In the genomic region with DNA sequence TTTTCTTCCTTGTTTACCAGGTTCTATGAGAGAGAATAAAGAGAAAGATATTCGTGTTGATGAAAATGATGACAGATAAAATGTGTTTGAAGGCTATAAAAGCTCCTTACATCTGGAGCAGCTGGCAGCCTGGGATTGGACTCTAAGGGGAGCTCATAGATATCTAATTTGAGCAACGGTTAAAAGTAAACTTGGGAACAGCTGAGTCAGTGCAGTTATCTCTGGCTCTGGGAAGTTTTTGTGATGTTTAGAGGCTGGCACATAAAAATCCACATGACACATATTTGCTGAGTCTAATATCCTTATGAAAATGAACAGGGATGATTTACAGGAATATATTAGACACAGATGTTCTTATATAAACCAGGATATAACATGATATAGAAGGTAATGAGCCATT, we compare ENCODE assay signal across 31 cellular contexts.
DNase-seq lines count a peak whose midpoint lies in the region; ATAC-seq and TF ChIP-seq lines count a peak whose summit lies in the region.
"Had no signal": no experiment of that assay in that cellular context is flagged by ENCODE, and none has a peak within 500 bp of the region (broad histone marks: within the 10 kb centered on the region; RNA-seq: fewer than 3 reads in every experiment).

No MANE protein-coding gene starts in this region.

- H3K27me3 Mint-ChIP-seq in immature natural killer cell (ENCODE audit: low read depth in 3 of 3) = peaks cover 0 to 6% (median 3%) of the 10 kb centered on the region in 3 donors
- H3K27me3 Mint-ChIP-seq: activated CD8-positive, alpha-beta T cell treated with anti-CD3 and anti-CD28 coated beads for 36 hours; CD4-positive, alpha-beta memory T cell; IgD-negative memory B cell; progenitor cell of endocrine pancreas had no signal

- H3K27ac ChIP-seq in smooth muscle cell (ENCODE audit: low read depth) = peak overlapping the region; percentile 63
- no peak overlapping the region for H3K27ac ChIP-seq in psoas muscle
- H3K27ac ChIP-seq: adrenal gland, dorsolateral prefrontal cortex, foreskin keratinocyte, HL-60, upper lobe of left lung had no signal

- in situ Hi-C loops in astrocyte of the spinal cord (cut with HindIII; ENCODE audit: low sequenced_read_pairs) = no loop called here

- H3K4me1 Mint-ChIP-seq in immature natural killer cell = no peaks in the 10 kb centered on the region
- H3K4me1 Mint-ChIP-seq: CD4-positive, alpha-beta memory T cell; IgD-negative memory B cell; neural crest cell had no signal

- intact Hi-C loops in psoas muscle (cut with DNase I) = no loop called here

- H3K36me3 Mint-ChIP-seq in immature natural killer cell = peaks cover 0 to 5% (median 4%) of the 10 kb centered on the region in 3 donors
- H3K36me3 Mint-ChIP-seq: CD4-positive, alpha-beta memory T cell had no signal

- WGBS in smooth muscle cell (ENCODE audit: low lambda C conversion rate) = 10% methylated on average over 2 of the region's 2 CpGs
- 11 to 22% (median 16%) methylated on average over 2 of the region's 2 CpGs for WGBS in psoas muscle, 3 donors

- H3K27ac Mint-ChIP-seq in immature natural killer cell = no peak overlapping the region
- H3K27ac Mint-ChIP-seq: activated CD8-positive, alpha-beta T cell treated with anti-CD3 and anti-CD28 coated beads for 36 hours; CD4-positive, alpha-beta memory T cell; IgD-negative memory B cell; progenitor cell of endocrine pancreas had no signal

- DNase-seq in HCEC 1CT (peak; percentile 26), astrocyte of the spinal cord (ENCODE audit: low read depth, low spot score) (peak; percentile 19), fibroblast of the aortic adventitia (ENCODE audit: low read depth) (peak; percentile 72), smooth muscle cell (lab: John Stamatoyannopoulos, UW; ENCODE audit: unreplicated experiment) (no peak), midbrain (lab: John Stamatoyannopoulos, UW) (no peak), psoas muscle (no peak), immature natural killer cell (no peak)
- DNase-seq: activated CD4-positive, CD25-positive, alpha-beta regulatory T cell treated with anti-CD3 and anti-CD28 coated beads, Interleukin-2, amount 50 U/mL, for 72 hours; activated CD8-positive, alpha-beta T cell treated with anti-CD3 and anti-CD28 coated beads for 36 hours; activated gamma-delta T cell treated with Interleukin-2 at 50 U/mL for 16 hours; adrenal gland; AML-193; CD4-positive, alpha-beta memory T cell; central memory CD4-positive, alpha-beta T cell; DMS53; dorsolateral prefrontal cortex; foreskin keratinocyte; H7; hippocampal formation; mucosa of descending colon; NCI-H1105 treated with DMSO at 0.1 percent for 48 hours; NCI-H2029; RPMI8226; T-helper 1 cell; upper lobe of left lung had no signal

- no peaks in the 10 kb centered on the region for H3K36me3 ChIP-seq in smooth muscle cell (ENCODE audit: low read depth)
- no peaks in the 10 kb centered on the region for H3K36me3 ChIP-seq in psoas muscle (ENCODE audit: insufficient read depth in 1 of 2, low read depth in 1 of 2)
- H3K36me3 ChIP-seq: adrenal gland, upper lobe of left lung had no signal

- H3K4me3 Mint-ChIP-seq in immature natural killer cell = no peak overlapping the region
- H3K4me3 Mint-ChIP-seq: activated CD8-positive, alpha-beta T cell treated with anti-CD3 and anti-CD28 coated beads for 36 hours; CD4-positive, alpha-beta memory T cell; IgD-negative memory B cell; neural crest cell had no signal

- no peak overlapping the region for H3K4me3 ChIP-seq in astrocyte of the spinal cord (ENCODE audit: low read depth, low read length)
- no peak overlapping the region for H3K4me3 ChIP-seq in fibroblast of the aortic adventitia (ENCODE audit: low read depth, low read length)
- no peak overlapping the region for H3K4me3 ChIP-seq in smooth muscle cell
- no peak overlapping the region for H3K4me3 ChIP-seq in psoas muscle
- H3K4me3 ChIP-seq: adrenal gland, dorsolateral prefrontal cortex, GM12878, mucosa of descending colon, upper lobe of left lung had no signal

- H3F3A ChIP-seq in smooth muscle cell (ENCODE audit: low read depth) = peaks cover 6% of the 10 kb centered on the region

- H3K9me3 ChIP-seq in smooth muscle cell (replicated peaks; ENCODE audit: low read depth) (no peaks in the 10 kb centered on the region), psoas muscle (no peaks in the 10 kb centered on the region)
- H3K9me3 ChIP-seq: adrenal gland, mucosa of descending colon had no signal

- H3K27me3 ChIP-seq in smooth muscle cell (ENCODE audit: low read depth) (no peaks in the 10 kb centered on the region), psoas muscle (ENCODE audit: insufficient read depth in 3 of 3, low read length in 2 of 3) (no peaks in the 10 kb centered on the region)
- H3K27me3 ChIP-seq: adrenal gland, dorsolateral prefrontal cortex, foreskin keratinocyte, upper lobe of left lung had no signal

- peak overlapping the region; percentile 22 for H3K9ac ChIP-seq in smooth muscle cell (ENCODE audit: low read depth)

- no peak overlapping the region for H2AFZ ChIP-seq in smooth muscle cell (ENCODE audit: low read depth)

- H3K4me2 ChIP-seq in smooth muscle cell = peak overlapping the region; percentile 7

- H3K79me2 ChIP-seq in smooth muscle cell (ENCODE audit: low read depth) = no peaks in the 10 kb centered on the region

- ATAC-seq in HG03457 (IDR thresholded peaks at IDR 0.05; ENCODE audit: unreplicated experiment) = no peak
- ATAC-seq in psoas muscle = no peak
- ATAC-seq: activated CD8-positive, alpha-beta T cell treated with anti-CD3 and anti-CD28 coated beads for 36 hours; foreskin keratinocyte; GM12878; mucosa of descending colon had no signal

- H3K4me1 ChIP-seq in smooth muscle cell (ENCODE audit: low read depth) = peaks cover 4% of the 10 kb centered on the region
- no peaks in the 10 kb centered on the region for H3K4me1 ChIP-seq in psoas muscle
- H3K4me1 ChIP-seq: adrenal gland, foreskin keratinocyte, upper lobe of left lung had no signal

- TF ChIP-seq CTCF in astrocyte of the spinal cord (IDR thresholded peaks at IDR 0.05; ENCODE audit: low read depth, low read length) (no peak), fibroblast of the aortic adventitia (IDR thresholded peaks at IDR 0.05; ENCODE audit: insufficient read depth, low read length) (no peak), smooth muscle cell (IDR thresholded peaks at IDR 0.05; ENCODE audit: borderline replicate concordance, insufficient read depth, poor library complexity, severe bottlenecking) (no peak), psoas muscle (IDR thresholded peaks at IDR 0.05) (no peak)

- H4K20me1 ChIP-seq in smooth muscle cell (ENCODE audit: low read depth) = no peaks in the 10 kb centered on the region

- peaks cover 9 to 53% (median 23%) of the 10 kb centered on the region in 6 donors for H3K9me3 Mint-ChIP-seq in immature natural killer cell

Comparison
In these comparisons a context has a peak if more than half of its experiments do, and no peak if none do; other contexts are left out.
1. DNase-seq: peak in HCEC 1CT (single experiment), astrocyte of the spinal cord (single experiment) and fibroblast of the aortic adventitia (single experiment); none in smooth muscle cell (single experiment), midbrain (single experiment), psoas muscle (0 of 2) and immature natural killer cell (0 of 3).